1 cellular context compared by ENCODE assay signal in genomic region chr20:49955167-49955566, GRCh38.
TF ChIP-seq lines count a peak whose summit lies in the region.

No MANE protein-coding gene starts in this region.

TF ChIP-seq in HepG2, 621 proteins besides CTCF, POLR2A, EP300 and RAD21 (continues in another document):
- no peak for TF ChIP-seq SMARCC2 (IDR thresholded peaks at IDR 0.05)
- 0 out of 2 replicates have a peak, but pooled peaks have one; percentile 34 for TF ChIP-seq ZNF605 (CRISPR knock-in tag; IDR thresholded peaks at IDR 0.05)
- TF ChIP-seq ZNF619 (CRISPR knock-in tag; IDR thresholded peaks at IDR 0.05): no peak
- TF ChIP-seq GLI4 (CRISPR knock-in tag; IDR thresholded peaks at IDR 0.05; ENCODE audit: borderline replicate concordance): no peak
- TF ChIP-seq POLR2AphosphoS5 (IDR thresholded peaks at IDR 0.05; ENCODE audit: low read depth, low read length): 0 out of 2 replicates have a peak, but pooled peaks have one; percentile 31
- TF ChIP-seq IKZF4 (CRISPR knock-in tag; IDR thresholded peaks at IDR 0.05; ENCODE audit: borderline replicate concordance, low read depth, not compliant biosample characterization): no peak
- no peak for TF ChIP-seq ARNTL (CRISPR knock-in tag; IDR thresholded peaks at IDR 0.05)
- no peak for TF ChIP-seq TRIM24 (CRISPR knock-in tag; IDR thresholded peaks at IDR 0.05)
- TF ChIP-seq NR2F2 (IDR thresholded peaks at IDR 0.05; ENCODE audit: borderline replicate concordance, low read depth): no peak
- 0 out of 2 replicates have a peak, but pooled peaks have one; percentile 21 for TF ChIP-seq POLR2G (IDR thresholded peaks at IDR 0.05; ENCODE audit: low read depth, low read length)
- TF ChIP-seq, protein P1, sequence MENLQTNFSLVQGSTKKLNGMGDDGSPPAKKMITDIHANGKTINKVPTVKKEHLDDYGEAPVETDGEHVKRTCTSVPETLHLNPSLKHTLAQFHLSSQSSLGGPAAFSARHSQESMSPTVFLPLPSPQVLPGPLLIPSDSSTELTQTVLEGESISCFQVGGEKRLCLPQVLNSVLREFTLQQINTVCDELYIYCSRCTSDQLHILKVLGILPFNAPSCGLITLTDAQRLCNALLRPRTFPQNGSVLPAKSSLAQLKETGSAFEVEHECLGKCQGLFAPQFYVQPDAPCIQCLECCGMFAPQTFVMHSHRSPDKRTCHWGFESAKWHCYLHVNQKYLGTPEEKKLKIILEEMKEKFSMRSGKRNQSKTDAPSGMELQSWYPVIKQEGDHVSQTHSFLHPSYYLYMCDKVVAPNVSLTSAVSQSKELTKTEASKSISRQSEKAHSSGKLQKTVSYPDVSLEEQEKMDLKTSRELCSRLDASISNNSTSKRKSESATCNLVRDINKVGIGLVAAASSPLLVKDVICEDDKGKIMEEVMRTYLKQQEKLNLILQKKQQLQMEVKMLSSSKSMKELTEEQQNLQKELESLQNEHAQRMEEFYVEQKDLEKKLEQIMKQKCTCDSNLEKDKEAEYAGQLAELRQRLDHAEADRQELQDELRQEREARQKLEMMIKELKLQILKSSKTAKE (CRISPR knock-in tag; IDR thresholded peaks at IDR 0.05; ENCODE audit: borderline replicate concordance): no peak
- no peak for TF ChIP-seq ZFP36L2 (CRISPR knock-in tag; IDR thresholded peaks at IDR 0.05)
- TF ChIP-seq ARID5B (CRISPR knock-in tag; IDR thresholded peaks at IDR 0.05): no peak
- TF ChIP-seq HES4 (CRISPR knock-in tag; IDR thresholded peaks at IDR 0.05; ENCODE audit: borderline replicate concordance): no peak
- 0 out of 2 replicates have a peak, but pooled peaks have one; percentile 50 for TF ChIP-seq SMAD1 (CRISPR knock-in tag; IDR thresholded peaks at IDR 0.05; ENCODE audit: borderline replicate concordance, low read depth)
- TF ChIP-seq ATF7 (IDR thresholded peaks at IDR 0.05): no peak
- TF ChIP-seq ATF7 (CRISPR knock-in tag; IDR thresholded peaks at IDR 0.05): no peak
- TF ChIP-seq CCDC6 (CRISPR knock-in tag; IDR thresholded peaks at IDR 0.05): no peak
- no peak for TF ChIP-seq KDM3A (CRISPR knock-in tag; IDR thresholded peaks at IDR 0.05; ENCODE audit: low read depth)
- TF ChIP-seq CHD4 (IDR thresholded peaks at IDR 0.05; ENCODE audit: borderline replicate concordance, low read length): no peak
- no peak for TF ChIP-seq BORCS8-MEF2B (CRISPR knock-in tag; IDR thresholded peaks at IDR 0.05)
- no peak for TF ChIP-seq CBFB (CRISPR knock-in tag; IDR thresholded peaks at IDR 0.05)
- no peak for TF ChIP-seq ATF7-NPFF (CRISPR knock-in tag; IDR thresholded peaks at IDR 0.05; ENCODE audit: low read depth)
- TF ChIP-seq, protein P2, sequence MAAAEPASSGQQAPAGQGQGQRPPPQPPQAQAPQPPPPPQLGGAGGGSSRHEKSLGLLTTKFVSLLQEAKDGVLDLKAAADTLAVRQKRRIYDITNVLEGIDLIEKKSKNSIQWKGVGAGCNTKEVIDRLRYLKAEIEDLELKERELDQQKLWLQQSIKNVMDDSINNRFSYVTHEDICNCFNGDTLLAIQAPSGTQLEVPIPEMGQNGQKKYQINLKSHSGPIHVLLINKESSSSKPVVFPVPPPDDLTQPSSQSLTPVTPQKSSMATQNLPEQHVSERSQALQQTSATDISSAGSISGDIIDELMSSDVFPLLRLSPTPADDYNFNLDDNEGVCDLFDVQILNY (CRISPR knock-in tag; conservative IDR thresholded peaks at IDR 0.05): no peak
- TF ChIP-seq SATB2 (CRISPR knock-in tag; IDR thresholded peaks at IDR 0.05): no peak
- TF ChIP-seq, protein P3, sequence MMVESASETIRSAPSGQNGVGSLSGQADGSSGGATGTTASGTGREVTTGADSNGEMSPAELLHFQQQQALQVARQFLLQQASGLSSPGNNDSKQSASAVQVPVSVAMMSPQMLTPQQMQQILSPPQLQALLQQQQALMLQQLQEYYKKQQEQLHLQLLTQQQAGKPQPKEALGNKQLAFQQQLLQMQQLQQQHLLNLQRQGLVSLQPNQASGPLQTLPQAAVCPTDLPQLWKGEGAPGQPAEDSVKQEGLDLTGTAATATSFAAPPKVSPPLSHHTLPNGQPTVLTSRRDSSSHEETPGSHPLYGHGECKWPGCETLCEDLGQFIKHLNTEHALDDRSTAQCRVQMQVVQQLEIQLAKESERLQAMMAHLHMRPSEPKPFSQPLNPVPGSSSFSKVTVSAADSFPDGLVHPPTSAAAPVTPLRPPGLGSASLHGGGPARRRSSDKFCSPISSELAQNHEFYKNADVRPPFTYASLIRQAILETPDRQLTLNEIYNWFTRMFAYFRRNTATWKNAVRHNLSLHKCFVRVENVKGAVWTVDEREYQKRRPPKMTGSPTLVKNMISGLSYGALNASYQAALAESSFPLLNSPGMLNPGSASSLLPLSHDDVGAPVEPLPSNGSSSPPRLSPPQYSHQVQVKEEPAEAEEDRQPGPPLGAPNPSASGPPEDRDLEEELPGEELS (CRISPR knock-in tag; IDR thresholded peaks at IDR 0.05): no peak
- TF ChIP-seq JUNB (CRISPR knock-in tag; IDR thresholded peaks at IDR 0.05; ENCODE audit: borderline replicate concordance): no peak
- no peak for TF ChIP-seq SKI (IDR thresholded peaks at IDR 0.05; ENCODE audit: partially characterized antibody)
- no peak for TF ChIP-seq RERE (CRISPR knock-in tag; IDR thresholded peaks at IDR 0.05; ENCODE audit: low read depth)
- no peak for TF ChIP-seq MED13 (CRISPR knock-in tag; IDR thresholded peaks at IDR 0.05)
- no peak for TF ChIP-seq TRIM22 (IDR thresholded peaks at IDR 0.05)
- TF ChIP-seq KDM5A (IDR thresholded peaks at IDR 0.05; ENCODE audit: borderline replicate concordance, low read length): no peak
- no peak for TF ChIP-seq ZNF12 (CRISPR knock-in tag; IDR thresholded peaks at IDR 0.05)
- 0 out of 2 replicates have a peak, but pooled peaks have one; percentile 45 for TF ChIP-seq ZIK1 (CRISPR knock-in tag; IDR thresholded peaks at IDR 0.05; ENCODE audit: borderline replicate concordance, low read depth)
- TF ChIP-seq ZSCAN31 (CRISPR knock-in tag; IDR thresholded peaks at IDR 0.05; ENCODE audit: low read depth): no peak
- TF ChIP-seq POGK (CRISPR knock-in tag; conservative IDR thresholded peaks at IDR 0.05): no peak
- TF ChIP-seq ZFP91 (CRISPR knock-in tag; IDR thresholded peaks at IDR 0.05; ENCODE audit: borderline replicate concordance): peak; percentile 27; the same call in 1 of the 2 replicates
- no peak for TF ChIP-seq TOPORS (CRISPR knock-in tag; IDR thresholded peaks at IDR 0.05)
- TF ChIP-seq ZNF784 (CRISPR knock-in tag; IDR thresholded peaks at IDR 0.05; ENCODE audit: borderline replicate concordance): no peak
- no peak for TF ChIP-seq ZNF24 (IDR thresholded peaks at IDR 0.05)
- no peak for TF ChIP-seq ZNF740 (CRISPR knock-in tag; IDR thresholded peaks at IDR 0.05)
- no peak for TF ChIP-seq ZNF776 (CRISPR knock-in tag; IDR thresholded peaks at IDR 0.05)
- TF ChIP-seq ZNF10 (CRISPR knock-in tag; IDR thresholded peaks at IDR 0.05; ENCODE audit: borderline replicate concordance, low read depth): no peak
